ENCODE assay signal across 1 cellular context in the genomic region with DNA sequence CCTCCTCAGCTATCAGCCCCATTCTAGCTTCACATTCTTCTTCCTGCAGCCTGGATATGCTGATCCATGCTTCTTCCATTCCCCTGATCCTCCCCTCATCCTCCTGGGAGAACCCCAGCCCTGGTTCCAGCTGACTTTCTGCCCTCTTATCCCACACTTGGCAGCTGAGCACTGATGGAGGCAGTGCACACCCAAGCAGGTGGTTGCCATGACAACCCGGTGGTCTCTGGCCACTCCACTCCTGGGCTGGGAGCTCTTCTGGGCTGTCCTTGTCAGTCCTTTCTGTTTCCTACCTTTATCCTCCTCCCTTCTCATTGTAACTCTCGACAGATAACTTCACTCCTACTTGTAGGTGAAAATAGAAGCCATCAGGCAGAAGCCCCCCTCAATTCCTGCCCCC.
TF ChIP-seq lines count a peak whose summit lies in the region.

No MANE protein-coding gene starts in this region.

TF ChIP-seq in A549, 52 proteins besides CTCF, POLR2A, EP300 and RAD21 (continued from another document):
- TF ChIP-seq, protein P1, sequence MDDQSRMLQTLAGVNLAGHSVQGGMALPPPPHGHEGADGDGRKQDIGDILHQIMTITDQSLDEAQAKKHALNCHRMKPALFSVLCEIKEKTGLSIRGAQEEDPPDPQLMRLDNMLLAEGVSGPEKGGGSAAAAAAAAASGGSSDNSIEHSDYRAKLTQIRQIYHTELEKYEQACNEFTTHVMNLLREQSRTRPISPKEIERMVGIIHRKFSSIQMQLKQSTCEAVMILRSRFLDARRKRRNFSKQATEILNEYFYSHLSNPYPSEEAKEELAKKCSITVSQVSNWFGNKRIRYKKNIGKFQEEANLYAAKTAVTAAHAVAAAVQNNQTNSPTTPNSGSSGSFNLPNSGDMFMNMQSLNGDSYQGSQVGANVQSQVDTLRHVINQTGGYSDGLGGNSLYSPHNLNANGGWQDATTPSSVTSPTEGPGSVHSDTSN (IDR thresholded peaks at IDR 0.05) = no peak
- no peak for TF ChIP-seq SREBF2 (IDR thresholded peaks at IDR 0.05)
- no peak for TF ChIP-seq FOXS1 (CRISPR knock-in tag; IDR thresholded peaks at IDR 0.05)
- no peak for TF ChIP-seq RFX5 (IDR thresholded peaks at IDR 0.05)
